In genomic region chr10:64699244-64699643, GRCh38 we compare ENCODE assay signal across 19 cellular contexts.
A peak's percentile ranks its signal among the peaks of the same experiment; 100 is the strongest.
DNase-seq lines count a peak whose midpoint lies in the region; ATAC-seq, FAIRE-seq and TF ChIP-seq lines count a peak whose summit lies in the region.
"Had no signal": no experiment of that assay in that cellular context is flagged by ENCODE, and none has a peak within 500 bp of the region (broad histone marks: within the 10 kb centered on the region; RNA-seq: fewer than 3 reads in every experiment).

No MANE protein-coding gene starts in this region.

- FAIRE-seq in K562 (lab: Jason Lieb, UNC) = no peak
- FAIRE-seq: GM12891, GM18507, H54 had no signal

- no peaks in the 10 kb centered on the region for H3K79me2 ChIP-seq in K562 (ENCODE audit: control insufficient read depth, insufficient read depth, low read length)

- H3K4me3 ChIP-seq in K562 = no peak overlapping the region
- H3K4me3 ChIP-seq: GM23338, HAP-1 had no signal

- TF ChIP-seq EP300 in K562 (IDR thresholded peaks at IDR 0.05; ENCODE audit: low read length) = no peak

- POLR2A ChIA-PET in K562 (lab: Yijun Ruan, JAX) = no interaction called here

- no peaks in the 10 kb centered on the region for H3K4me1 Mint-ChIP-seq in nephron progenitor cell
- no peaks in the 10 kb centered on the region for H3K4me1 Mint-ChIP-seq in activated naive CD8-positive, alpha-beta T cell treated with anti-CD3 and anti-CD28 coated beads for 36 hours
- H3K4me1 Mint-ChIP-seq: CD4-positive, alpha-beta memory T cell; GM23338 had no signal

- no peak overlapping the region for H3K4me2 ChIP-seq in K562 (ENCODE audit: insufficient read depth, low read length)
- H3K4me2 ChIP-seq: GM23338 had no signal

- H3K27me3 ChIP-seq in K562 (ENCODE audit: control insufficient read depth in 2 of 2, insufficient read depth in 2 of 2, low read length in 2 of 2) = no peaks in the 10 kb centered on the region

- TF ChIP-seq POLR2A in K562 (conservative IDR thresholded peaks at IDR 0.05) = no peak

- H3K36me3 ChIP-seq in K562 (ENCODE audit: control insufficient read depth, insufficient read depth, low read length) = no peaks in the 10 kb centered on the region
- H3K36me3 ChIP-seq: HAP-1 had no signal

- H3K4me1 ChIP-seq in K562 (replicated peaks in 1 of 2; ENCODE audit: control insufficient read depth in 2 of 2, insufficient read depth in 2 of 2, low read length in 2 of 2) = no peaks in the 10 kb centered on the region
- H3K4me1 ChIP-seq: HAP-1 had no signal

- ATAC-seq in K562 (no peak), GM21423 (IDR thresholded peaks at IDR 0.05; ENCODE audit: unreplicated experiment) (no peak)
- ATAC-seq: GM23338 had no signal

- BruUV-seq in K562 (replicated peaks; lab: Mats Ljungman, UMichigan) = no TSS peak

- H3K9me1 ChIP-seq in K562 (ENCODE audit: control insufficient read depth, insufficient read depth, low read length) = no peaks in the 10 kb centered on the region

- 2% methylated on average over 3 of the region's 3 CpGs for WGBS in K562 (ENCODE audit: insufficient coverage, low coverage, missing lambda C conversion rate)

- no peak overlapping the region for H3K9ac ChIP-seq in K562 (ENCODE audit: insufficient read depth in 1 of 2, low read depth in 2 of 2, low read length in 2 of 2)

- no peak for TF ChIP-seq RAD21 in K562 (CRISPR knock-in tag; conservative IDR thresholded peaks at IDR 0.05 in 1 of 2, IDR thresholded peaks at IDR 0.05 in 1 of 2)

- no peak overlapping the region for H2AFZ ChIP-seq in K562 (ENCODE audit: low read depth, low read length)
- H2AFZ ChIP-seq: GM23338 had no signal

- no peaks in the 10 kb centered on the region for H3K9me3 Mint-ChIP-seq in nephron progenitor cell
- peaks cover 7% of the 10 kb centered on the region for H3K9me3 Mint-ChIP-seq in activated naive CD8-positive, alpha-beta T cell treated with anti-CD3 and anti-CD28 coated beads for 36 hours

- in situ Hi-C loops in K562 (cut with MboI) = no loop called here

- no peaks in the 10 kb centered on the region for H3K27me3 Mint-ChIP-seq in nephron progenitor cell (ENCODE audit: low read depth, poor library complexity)
- H3K27me3 Mint-ChIP-seq in activated naive CD8-positive, alpha-beta T cell treated with anti-CD3 and anti-CD28 coated beads for 36 hours = no peaks in the 10 kb centered on the region
- H3K27me3 Mint-ChIP-seq: CD4-positive, alpha-beta memory T cell had no signal

- intact Hi-C loops in K562 (cut with micrococcal nuclease) = no loop called here

- no peak overlapping the region for H3K27ac ChIP-seq in K562 (ENCODE audit: extremely low read depth, low read depth, low read length)

- CTCF ChIA-PET in K562 (lab: Yijun Ruan, JAX; ENCODE audit: low intra/inter-chr PET ratio) = no interaction called here

- TF ChIP-seq CTCF in K562 (IDR thresholded peaks at IDR 0.05 in 2 of 3, conservative IDR thresholded peaks at IDR 0.05 in 1 of 3; ENCODE audit: insufficient read depth in 2 of 3, low read depth in 1 of 3, low read length in 3 of 3) (no peak), nephron progenitor cell (IDR thresholded peaks at IDR 0.05) (no peak)

- H3K4me3 Mint-ChIP-seq in nephron progenitor cell = no peak overlapping the region
- no peak overlapping the region for H3K4me3 Mint-ChIP-seq in activated naive CD8-positive, alpha-beta T cell treated with anti-CD3 and anti-CD28 coated beads for 36 hours
- H3K4me3 Mint-ChIP-seq: CD4-positive, alpha-beta memory T cell; GM23338; HFFc6 had no signal

- H3K36me3 Mint-ChIP-seq in nephron progenitor cell (ENCODE audit: low read depth) = no peaks in the 10 kb centered on the region
- H3K36me3 Mint-ChIP-seq in activated naive CD8-positive, alpha-beta T cell treated with anti-CD3 and anti-CD28 coated beads for 36 hours = no peaks in the 10 kb centered on the region
- H3K36me3 Mint-ChIP-seq: CD4-positive, alpha-beta memory T cell had no signal

- peak overlapping the region; percentile 14 for H3K27ac Mint-ChIP-seq in nephron progenitor cell
- H3K27ac Mint-ChIP-seq in activated naive CD8-positive, alpha-beta T cell treated with anti-CD3 and anti-CD28 coated beads for 36 hours = no peak overlapping the region
- H3K27ac Mint-ChIP-seq: CD4-positive, alpha-beta memory T cell; GM23338; HFFc6 had no signal

- no peaks in the 10 kb centered on the region for H4K20me1 ChIP-seq in K562 (replicated peaks; ENCODE audit: control insufficient read depth, insufficient read depth, low read length)

- H3K9me3 ChIP-seq in K562 (replicated peaks; ENCODE audit: control insufficient read depth, insufficient read depth, low read depth, low read length) = no peaks in the 10 kb centered on the region
- H3K9me3 ChIP-seq: HAP-1 had no signal

- DNase-seq in OCI-M1 (lab: John Stamatoyannopoulos, UW) (peak; percentile 43), K562 (ENCODE audit: extremely low read depth in 1 of 4, low spot score in 3 of 4) (no peak), nephron progenitor cell (no peak), nucleus accumbens (lab: John Stamatoyannopoulos, UW) (no peak)
- DNase-seq in activated naive CD8-positive, alpha-beta T cell treated with anti-CD3 and anti-CD28 coated beads for 36 hours = no peak
- DNase-seq: C1 segment of cervical spinal cord; Calu3; CD4-positive, alpha-beta memory T cell; COR-L47; DMS53; DMS79 treated with DMSO at 0.1 percent for 48 hours; GF-D8; HFFc6 had no signal

TF ChIP-seq in K562, 482 proteins besides CTCF, POLR2A, EP300 and RAD21:
- TF ChIP-seq PYGO2 (tag; IDR thresholded peaks at IDR 0.05) (no peak), STAG1 (CRISPR knock-in tag; IDR thresholded peaks at IDR 0.05; ENCODE audit: borderline replicate concordance) (no peak), CBFA2T2 (conservative IDR thresholded peaks at IDR 0.05) (0 out of 2 replicates have a peak, but pooled peaks have one; percentile 9), DEAF1 (CRISPR knock-in tag; IDR thresholded peaks at IDR 0.05) (no peak)
- TF ChIP-seq, protein P1, sequence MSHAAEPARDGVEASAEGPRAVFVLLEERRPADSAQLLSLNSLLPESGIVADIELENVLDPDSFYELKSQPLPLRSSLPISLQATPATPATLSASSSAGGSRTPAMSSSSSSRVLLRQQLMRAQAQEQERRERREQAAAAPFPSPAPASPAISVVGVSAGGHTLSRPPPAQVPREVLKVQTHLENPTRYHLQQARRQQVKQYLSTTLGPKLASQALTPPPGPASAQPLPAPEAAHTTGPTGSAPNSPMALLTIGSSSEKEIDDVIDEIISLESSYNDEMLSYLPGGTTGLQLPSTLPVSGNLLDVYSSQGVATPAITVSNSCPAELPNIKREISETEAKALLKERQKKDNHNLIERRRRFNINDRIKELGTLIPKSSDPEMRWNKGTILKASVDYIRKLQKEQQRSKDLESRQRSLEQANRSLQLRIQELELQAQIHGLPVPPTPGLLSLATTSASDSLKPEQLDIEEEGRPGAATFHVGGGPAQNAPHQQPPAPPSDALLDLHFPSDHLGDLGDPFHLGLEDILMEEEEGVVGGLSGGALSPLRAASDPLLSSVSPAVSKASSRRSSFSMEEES (CRISPR knock-in tag; IDR thresholded peaks at IDR 0.05) = peak; percentile 91
